Comparison of ENCODE assay signal across 8 cellular contexts in genomic region chr7:30504347-30505173, GRCh38. TPM values are rescaled to one million over a fixed set of nuclear protein-coding genes. Genes with fewer than 3 reads are reported as not detected.
DNase-seq lines count a peak whose midpoint lies in the region; ATAC-seq lines count a peak whose summit lies in the region.

TSS of gene GGCT (minus strand) at chr7:30504829. CDS start at chr7:30504709, 120 bp downstream.

- peak; percentile 93 for DNase-seq in CMK (ENCODE audit: low read depth)
- peak; percentile 98 for DNase-seq in HS-5 (ENCODE audit: low read depth)
- peak; percentile 94 for DNase-seq in NK-92 treated with Interleukin-12 subunit alpha and Interleukin-12 subunit beta, amount 100 ng/mL, for 24 hours (lab: John Stamatoyannopoulos, UW)
- peak; percentile 97 for DNase-seq in activated CD8-positive, alpha-beta memory T cell treated with anti-CD3 and anti-CD28 coated beads for 24 hours
- DNase-seq in effector CD8-positive, alpha-beta T cell (lab: John Stamatoyannopoulos, UW): peak; percentile 95
- DNase-seq in lung microvascular endothelial cell (ENCODE audit: low read depth in 2 of 2): peak; percentile 98 to 99
- DNase-seq in stimulated activated CD4-positive, alpha-beta T cell treated with anti-CD3 and anti-CD28 coated beads, TNF-alpha, amount 100 ng/mL, for 48 hours (ENCODE audit: low read depth in 3 of 3): peak; percentile 91 to 96 (median 95)

- peak; percentile 96 for ATAC-seq in GM19468 (IDR thresholded peaks at IDR 0.05; ENCODE audit: extremely low read depth, unreplicated experiment)

RNA-seq across cellular contexts. Expression of gene GGCT, which starts in this region (rescaled TPM):
- 22.2 and 26.2 TPM in 2 replicates for total RNA-seq in lung microvascular endothelial cell

Comparison
In these comparisons a context has a peak if more than half of its experiments do, and no peak if none do; other contexts are left out.
1. Peak in every context shown above with its lines: DNase-seq and ATAC-seq.